ENCODE assay signal across 1 cellular context in genomic region chr9:33446507-33447403, GRCh38.
TF ChIP-seq lines count a peak whose summit lies in the region.

No MANE protein-coding gene starts in this region.

TF ChIP-seq in HEK293, 187 proteins besides CTCF, POLR2A, EP300 and RAD21 (continued from another document):
- peak; percentile 69 for TF ChIP-seq PRDM10 (tag by site-specific recombination; IDR thresholded peaks at IDR 0.05)
- peak; percentile 56 for TF ChIP-seq SP2 (tag by site-specific recombination; IDR thresholded peaks at IDR 0.05)
